Comparison of ENCODE assay signal across 17 cellular contexts in the genomic region with DNA sequence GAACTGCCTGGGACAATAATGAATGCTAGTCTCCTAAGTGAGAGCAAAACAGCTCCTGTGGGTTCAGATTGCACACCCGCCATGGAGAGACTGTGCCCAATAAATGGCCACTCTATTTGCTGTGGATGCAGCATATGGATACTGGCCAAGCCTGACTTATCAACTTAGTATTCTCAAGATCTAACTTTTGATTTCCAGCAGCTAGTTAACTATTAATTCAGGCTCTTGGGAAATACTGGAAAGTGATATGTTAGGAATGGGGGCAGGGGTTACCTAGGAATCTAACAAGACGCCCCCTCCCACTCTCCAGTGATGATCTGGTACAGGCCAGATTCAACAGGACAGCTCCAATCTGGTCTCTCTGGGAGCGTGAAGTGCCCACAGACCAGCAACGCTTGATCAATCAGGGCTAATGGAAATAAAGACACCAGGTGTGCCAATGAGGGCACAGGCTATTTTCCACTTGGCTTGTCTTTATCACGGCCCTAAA.
DNase-seq lines count a peak whose midpoint lies in the region; ATAC-seq, FAIRE-seq and TF ChIP-seq lines count a peak whose summit lies in the region.
"Had no signal": no experiment of that assay in that cellular context is flagged by ENCODE, and none has a peak within 500 bp of the region (broad histone marks: within the 10 kb centered on the region; RNA-seq: fewer than 3 reads in every experiment).

No MANE protein-coding gene starts in this region.

- TF ChIP-seq EP300 in HepG2 (IDR thresholded peaks at IDR 0.05; ENCODE audit: low read depth in 2 of 2, low read length in 2 of 2): no peak
- TF ChIP-seq EP300 in HepG2 (CRISPR knock-in tag; IDR thresholded peaks at IDR 0.05; ENCODE audit: borderline replicate concordance): no peak
- no peak for TF ChIP-seq EP300 in stomach (IDR thresholded peaks at IDR 0.05)

- no peak overlapping the region for H2AFZ ChIP-seq in HepG2 (ENCODE audit: low read length)

- H3K4me1 ChIP-seq in HepG2 (ENCODE audit: insufficient read depth, low read length) (peaks cover 22% of the 10 kb centered on the region), stomach (peaks cover 29 to 66% (median 38%) of the 10 kb centered on the region in 4 donors)

- POLR2A ChIA-PET in HepG2 (lab: Yijun Ruan, JAX): interaction anchor here (0.9 kb wide), 1 partner anchor 129 kb away, joined by 3 read pairs; no protein-coding TSS in a partner anchor
- POLR2A ChIA-PET in activated CD4-positive, alpha-beta memory T cell treated with anti-CD3 and anti-CD28 coated beads for 36 hours (lab: Charles Lee): no interaction called here

- no peak overlapping the region for H3K4me3 ChIP-seq in HepG2 (replicated peaks in 1 of 3; ENCODE audit: insufficient read depth in 1 of 3, low read depth in 2 of 3, low read length in 3 of 3)
- no peak overlapping the region for H3K4me3 ChIP-seq in stomach

- H3K9ac ChIP-seq in HepG2 (ENCODE audit: insufficient read depth, low read depth, low read length): no peak overlapping the region

- no peaks in the 10 kb centered on the region for H3K9me3 ChIP-seq in HepG2 (ENCODE audit: low read length)
- no peaks in the 10 kb centered on the region for H3K9me3 ChIP-seq in stomach

- H3K79me2 ChIP-seq in HepG2 (ENCODE audit: insufficient read depth, low read length): no peaks in the 10 kb centered on the region

- H3K4me2 ChIP-seq in HepG2 (ENCODE audit: low read depth, low read length): no peak overlapping the region

- TF ChIP-seq RAD21 in HepG2 (CRISPR knock-in tag; IDR thresholded peaks at IDR 0.05): no peak

- intact Hi-C loops in Calu3 (cut with micrococcal nuclease; ENCODE audit: unreplicated experiment): loop anchor here (5.0 kb wide), 2 partner anchors 68 to 173 kb away; no protein-coding TSS in a partner anchor
- intact Hi-C loops in HepG2 (cut with micrococcal nuclease; ENCODE audit: unreplicated experiment): no loop called here
- intact Hi-C loops in stomach (cut with DNase I; ENCODE audit: low total_unique reads): no loop called here
- intact Hi-C loops in activated CD4-positive, alpha-beta memory T cell treated with anti-CD3 and anti-CD28 coated beads for 36 hours (cut with micrococcal nuclease): no loop called here

- 90% methylated on average over 5 of the region's 5 CpGs for WGBS in HepG2 (ENCODE audit: low lambda C conversion rate)
- 36 to 72% (median 57%) methylated on average over 5 of the region's 5 CpGs for WGBS in stomach, 5 donors

- H3K27me3 ChIP-seq in HepG2 (ENCODE audit: control insufficient read depth in 1 of 2, insufficient read depth in 2 of 2, low read length in 2 of 2): no peaks in the 10 kb centered on the region
- H3K27me3 ChIP-seq in stomach: no peaks in the 10 kb centered on the region

- peak overlapping the region; percentile 20 for H3K27ac ChIP-seq in HepG2 (ENCODE audit: extremely low read length, insufficient read depth, low read length)
- H3K27ac ChIP-seq in stomach: peak overlapping the region; percentile 1 to 70 (median 58)

- DNase-seq in Calu3 (no peak), HepG2 (ENCODE audit: low spot score) (peak; percentile 62), stomach (peak; percentile 65), globus pallidus (ENCODE audit: low spot score) (no peak), NCI-H1694 (lab: John Stamatoyannopoulos, UW) (no peak)
- DNase-seq in activated CD4-positive, alpha-beta memory T cell treated with anti-CD3 and anti-CD28 coated beads for 36 hours: no peak
- DNase-seq: activated B cell treated with CpG ODN at 0.5 μM for 24 hours; activated gamma-delta T cell treated with Interleukin-2 at 50 U/mL for 16 hours; cortex of kidney; DMS79 treated with DMSO at 0.1 percent for 48 hours; GOT3; NCI-H748 treated with DMSO at 0.1 percent for 48 hours; posterior cingulate gyrus; stimulated activated CD4-positive, alpha-beta T cell treated with anti-CD3 and anti-CD28 coated beads, Interleukin-1b, Interleukin-23, amount 100 ng/mL, for 48 hours had no signal

- peak; percentile 40 for FAIRE-seq in HepG2 (lab: Jason Lieb, UNC)

- TF ChIP-seq CTCF in Calu3 (IDR thresholded peaks at IDR 0.05; ENCODE audit: unreplicated experiment) (no peak), brain (conservative IDR thresholded peaks at IDR 0.05) (no peak), HepG2 (CRISPR knock-in tag; IDR thresholded peaks at IDR 0.05) (no peak), stomach (IDR thresholded peaks at IDR 0.05) (no peak)

- H3K36me3 ChIP-seq in HepG2 (replicated peaks in 1 of 2; ENCODE audit: control insufficient read depth in 1 of 2, insufficient read depth in 2 of 2, low read length in 2 of 2) (peaks cover 51 to 97% of the 10 kb centered on the region in 2 experiments; a peak in 4 of 5 replicates), stomach (peaks cover 91 to 100% (median 100%) of the 10 kb centered on the region in 4 donors)

- H4K20me1 ChIP-seq in HepG2 (ENCODE audit: insufficient read depth, low read length): no peaks in the 10 kb centered on the region

- ATAC-seq in HepG2: peak; percentile 52
- ATAC-seq in GM18907 (IDR thresholded peaks at IDR 0.05; ENCODE audit: unreplicated experiment): no peak

- H3K27ac Mint-ChIP-seq in Calu3 (ENCODE audit: unreplicated experiment): peak overlapping the region; percentile 64
- peak overlapping the region in 4 of 5 experiments; percentile 58 to 88 (median 82) for H3K27ac Mint-ChIP-seq in brain
- no peak overlapping the region for H3K27ac Mint-ChIP-seq in activated CD4-positive, alpha-beta memory T cell treated with anti-CD3 and anti-CD28 coated beads for 36 hours
- H3K27ac Mint-ChIP-seq: activated B cell treated with CpG ODN at 0.5 μM for 24 hours, mesothelial cell of epicardium had no signal

- TF ChIP-seq POLR2A in HepG2 (IDR thresholded peaks at IDR 0.05; ENCODE audit: insufficient read depth in 1 of 2, low read depth in 2 of 2, low read length in 2 of 2) (no peak), stomach (IDR thresholded peaks at IDR 0.05) (no peak)

- in situ Hi-C loops in HepG2 (cut with HindIII; ENCODE audit: extremely low pct_ligation_motif_present, low pct_unique_long_range_greater_than_20kb): no loop called here

- H3K27me3 Mint-ChIP-seq in Calu3 (ENCODE audit: unreplicated experiment) (no peaks in the 10 kb centered on the region), brain (no peaks in the 10 kb centered on the region)
- no peaks in the 10 kb centered on the region for H3K27me3 Mint-ChIP-seq in activated CD4-positive, alpha-beta memory T cell treated with anti-CD3 and anti-CD28 coated beads for 36 hours
- H3K27me3 Mint-ChIP-seq: activated B cell treated with CpG ODN at 0.5 μM for 24 hours had no signal

- H3K4me3 Mint-ChIP-seq in Calu3 (ENCODE audit: low read depth, unreplicated experiment) (peak overlapping the region; percentile 4), brain (no peak overlapping the region)
- H3K4me3 Mint-ChIP-seq in activated CD4-positive, alpha-beta memory T cell treated with anti-CD3 and anti-CD28 coated beads for 36 hours: no peak overlapping the region
- H3K4me3 Mint-ChIP-seq: activated B cell treated with CpG ODN at 0.5 μM for 24 hours, mesothelial cell of epicardium had no signal

- no TSS peak for BruUV-seq in Calu3 (replicated peaks; lab: Mats Ljungman, UMichigan)
- BruUV-seq in HepG2 (replicated peaks; lab: Mats Ljungman, UMichigan): no TSS peak

- H3K36me3 Mint-ChIP-seq in Calu3 (ENCODE audit: insufficient read depth, unreplicated experiment) (peaks cover 56% of the 10 kb centered on the region), brain (peaks cover 88% of the 10 kb centered on the region)
- peaks cover 68% of the 10 kb centered on the region for H3K36me3 Mint-ChIP-seq in activated CD4-positive, alpha-beta memory T cell treated with anti-CD3 and anti-CD28 coated beads for 36 hours

- no peaks in the 10 kb centered on the region for H3K9me3 Mint-ChIP-seq in Calu3 (ENCODE audit: low read depth, unreplicated experiment)
- no peaks in the 10 kb centered on the region for H3K9me3 Mint-ChIP-seq in brain
- H3K9me3 Mint-ChIP-seq in activated CD4-positive, alpha-beta memory T cell treated with anti-CD3 and anti-CD28 coated beads for 36 hours: no peaks in the 10 kb centered on the region
- H3K9me3 Mint-ChIP-seq: activated B cell treated with CpG ODN at 0.5 μM for 24 hours, mesothelial cell of epicardium had no signal

- peaks cover 52% of the 10 kb centered on the region for H3K4me1 Mint-ChIP-seq in Calu3 (ENCODE audit: low read depth, unreplicated experiment)
- H3K4me1 Mint-ChIP-seq in brain: peaks cover 12% of the 10 kb centered on the region
- peaks cover 13% of the 10 kb centered on the region for H3K4me1 Mint-ChIP-seq in activated CD4-positive, alpha-beta memory T cell treated with anti-CD3 and anti-CD28 coated beads for 36 hours (ENCODE audit: low read depth)
- H3K4me1 Mint-ChIP-seq: mesothelial cell of epicardium had no signal

- CTCF ChIA-PET in Calu3 (lab: Charles Lee): interaction anchor here (0.8 to 0.9 kb wide), 4 partner anchors 36 to 167 kb away, joined by 3 to 4 read pairs (median 3); no protein-coding TSS in a partner anchor
- CTCF ChIA-PET in HepG2 (lab: Yijun Ruan, JAX; ENCODE audit: low intra/inter-chr PET ratio, low total read pairs): no interaction called here
- CTCF ChIA-PET in activated CD4-positive, alpha-beta memory T cell treated with anti-CD3 and anti-CD28 coated beads for 36 hours (lab: Charles Lee): interaction anchor here (0.9 to 1.3 kb wide), 2 partner anchors 28 to 172 kb away, joined by 3 read pairs; no protein-coding TSS in a partner anchor

TF ChIP-seq in HepG2, 621 proteins besides CTCF, POLR2A, EP300 and RAD21 (continues in another document):
- TF ChIP-seq NFYC (CRISPR knock-in tag; IDR thresholded peaks at IDR 0.05) (no peak), ZNF446 (CRISPR knock-in tag; IDR thresholded peaks at IDR 0.05) (no peak), RBM39 (IDR thresholded peaks at IDR 0.05; ENCODE audit: low read depth, low read length, poor library complexity, severe bottlenecking) (no peak), MED8 (CRISPR knock-in tag; IDR thresholded peaks at IDR 0.05; ENCODE audit: insufficient replicate concordance) (no peak)

Comparison
In these comparisons a context has a peak if more than half of its experiments do, and no peak if none do; other contexts are left out.
1. DNase-seq: peak in HepG2 (single experiment) and stomach (single experiment); none in Calu3 (single experiment), activated CD4-positive, alpha-beta memory T cell treated with anti-CD3 and anti-CD28 coated beads for 36 hours (single experiment), globus pallidus (single experiment) and NCI-H1694 (single experiment).